In the genomic region with DNA sequence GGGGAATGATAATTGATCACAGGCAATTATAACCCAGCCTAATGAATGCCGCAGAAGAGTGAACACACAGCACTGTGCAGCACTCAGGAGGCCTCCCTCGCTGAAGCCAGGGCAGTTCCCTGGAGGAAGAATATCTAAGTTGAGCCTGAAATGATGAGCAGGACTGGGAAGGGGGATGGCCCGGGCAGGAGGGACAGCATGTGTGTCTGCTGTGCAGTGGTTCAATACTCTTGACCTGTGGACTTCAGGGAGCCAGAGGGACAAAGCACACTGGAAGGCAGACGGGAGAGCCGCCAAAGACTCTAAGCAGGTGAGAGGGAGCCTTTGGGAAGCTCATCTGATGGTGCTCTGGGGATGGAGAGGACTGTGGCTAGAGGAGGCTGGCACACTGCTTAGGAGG, we compare ENCODE assay signal across 20 cellular contexts.
"Had no signal": no experiment of that assay in that cellular context is flagged by ENCODE, and none has a peak within 500 bp of the region (broad histone marks: within the 10 kb centered on the region; RNA-seq: fewer than 3 reads in every experiment).

No MANE protein-coding gene starts in this region.

- H3K4me1 ChIP-seq: colonic mucosa, gastroesophageal sphincter, left ventricle myocardium inferior, lower lobe of right lung, psoas muscle, tibial artery, upper lobe of right lung, vagina had no signal

- H3K4me1 Mint-ChIP-seq: immature natural killer cell, memory B cell, mesothelial cell of epicardium had no signal

- H3K36me3 Mint-ChIP-seq: immature natural killer cell; memory B cell; mesothelial cell of epicardium; natural killer cell treated with Interleukin-12 subunit alpha and Interleukin-12 subunit beta and Interleukin-15 and Interleukin-18, amount 100 ng/mL, for 72 hours had no signal

- H3K27me3 ChIP-seq: colonic mucosa, esophagus squamous epithelium, upper lobe of right lung, vagina had no signal

- H3K4me3 ChIP-seq: colonic mucosa, esophagus squamous epithelium, gastroesophageal sphincter, left ventricle myocardium inferior, lower lobe of right lung, psoas muscle, tibial artery, upper lobe of right lung, vagina had no signal

- ATAC-seq: gastroesophageal sphincter, lower lobe of right lung, psoas muscle, upper lobe of right lung had no signal

- H3K27ac Mint-ChIP-seq: memory B cell; mesothelial cell of epicardium; natural killer cell treated with Interleukin-12 subunit alpha and Interleukin-12 subunit beta and Interleukin-15 and Interleukin-18, amount 100 ng/mL, for 72 hours; stimulated activated naive CD8-positive, alpha-beta T cell treated with anti-CD3 and anti-CD28 coated beads, Interleukin-15, Interleukin-2, amounts not matched to agents 100 ng/mL and 50 ng/mL, for 24 hours had no signal

- H3K36me3 ChIP-seq: colonic mucosa, esophagus squamous epithelium, gastroesophageal sphincter, left ventricle myocardium inferior, lower lobe of right lung, tibial artery, upper lobe of right lung, vagina had no signal

- H3K9me3 Mint-ChIP-seq: immature natural killer cell; natural killer cell treated with Interleukin-12 subunit alpha and Interleukin-12 subunit beta and Interleukin-15 and Interleukin-18, amount 100 ng/mL, for 72 hours had no signal

- H3K27ac ChIP-seq: colonic mucosa, gastroesophageal sphincter, left ventricle myocardium inferior, lower lobe of right lung, psoas muscle, tibial artery, upper lobe of right lung, vagina had no signal

- FAIRE-seq: keratinocyte, small intestine had no signal

- H3K4me3 Mint-ChIP-seq: immature natural killer cell; memory B cell; mesothelial cell of epicardium; natural killer cell treated with Interleukin-12 subunit alpha and Interleukin-12 subunit beta and Interleukin-15 and Interleukin-18, amount 100 ng/mL, for 72 hours; stimulated activated naive CD8-positive, alpha-beta T cell treated with anti-CD3 and anti-CD28 coated beads, Interleukin-15, Interleukin-2, amounts not matched to agents 100 ng/mL and 50 ng/mL, for 24 hours had no signal

- DNase-seq: colonic mucosa; dermis blood vessel endothelial cell; esophagus squamous epithelium; foreskin fibroblast; immature natural killer cell; left ventricle myocardium inferior; lower lobe of right lung; psoas muscle; small intestine; stimulated activated CD4-positive, alpha-beta T cell treated with anti-CD3 and anti-CD28 coated beads, Interleukin-12 subunit alpha, Interleukin-12 subunit beta, amount 100 ng/mL, for 4 hours; stimulated activated CD4-positive, alpha-beta T cell treated with anti-CD3 and anti-CD28 coated beads, Interleukin-2, amount 100 ng/mL, for 48 hours; tibial artery; upper lobe of right lung had no signal

- H3K9me3 ChIP-seq: colonic mucosa, esophagus squamous epithelium, gastroesophageal sphincter, lower lobe of right lung, psoas muscle, upper lobe of right lung, vagina had no signal
